In genomic region chr6:53043626-53044025, GRCh38 we compare ENCODE assay signal across 13 cellular contexts. TPM values are rescaled to one million over a fixed set of nuclear protein-coding genes. Genes with fewer than 3 reads are reported as not detected.
A peak's percentile ranks its signal among the peaks of the same experiment; 100 is the strongest.
DNase-seq lines count a peak whose midpoint lies in the region; ATAC-seq and TF ChIP-seq lines count a peak whose summit lies in the region.
"Had no signal": no experiment of that assay in that cellular context is flagged by ENCODE, and none has a peak within 500 bp of the region (broad histone marks: within the 10 kb centered on the region; RNA-seq: fewer than 3 reads in every experiment).

No MANE protein-coding gene starts in this region.

- no peaks in the 10 kb centered on the region for H3K36me3 Mint-ChIP-seq in Calu3 (ENCODE audit: insufficient read depth, unreplicated experiment)

- H3K27ac ChIP-seq in adrenal gland: peak overlapping the region in 4 of 5 donors; percentile 15 to 79 (median 52)
- H3K27ac ChIP-seq in thoracic aorta: peak overlapping the region; percentile 47 to 63

- H3K4me1 Mint-ChIP-seq in Calu3 (ENCODE audit: low read depth, unreplicated experiment): peaks cover 32% of the 10 kb centered on the region

- intact Hi-C loops in Right ventricle myocardium superior (cut with DNase I) (loop anchor here (5.0 kb wide), 1 partner anchor 46 kb away; the partner anchor contains the start of gene GSTA4), Right ventricle myocardium inferior (cut with DNase I) (loop anchor here (5.0 kb wide), 1 partner anchor 46 kb away; the partner anchor contains the start of gene GSTA4), adrenal gland (cut with DNase I) (no loop called here), Calu3 (cut with micrococcal nuclease; ENCODE audit: unreplicated experiment) (no loop called here)

- H3K4me1 ChIP-seq in adrenal gland (replicated peaks in 1 of 2): peaks cover 23 to 37% of the 10 kb centered on the region in 2 donors
- H3K4me1 ChIP-seq in thoracic aorta (ENCODE audit: control insufficient read depth in 1 of 2, low read depth in 2 of 2): peaks cover 23 to 34% of the 10 kb centered on the region in 2 donors

- TF ChIP-seq CTCF in adrenal gland (IDR thresholded peaks at IDR 0.05): no peak
- TF ChIP-seq CTCF in thoracic aorta (IDR thresholded peaks at IDR 0.05): no peak
- no peak for TF ChIP-seq CTCF in Calu3 (IDR thresholded peaks at IDR 0.05; ENCODE audit: unreplicated experiment)

- no peak overlapping the region for H3K27ac Mint-ChIP-seq in Calu3 (ENCODE audit: unreplicated experiment)

- no peak overlapping the region for H3K4me3 ChIP-seq in adrenal gland
- peak overlapping the region; percentile 18 for H3K4me3 ChIP-seq in thoracic aorta

- TF ChIP-seq POLR2A in adrenal gland (IDR thresholded peaks at IDR 0.05): no peak

- no peaks in the 10 kb centered on the region for H3K9me3 ChIP-seq in adrenal gland (replicated peaks in 1 of 3)
- H3K9me3 ChIP-seq in thoracic aorta: no peaks in the 10 kb centered on the region

- no peaks in the 10 kb centered on the region for H3K27me3 Mint-ChIP-seq in Calu3 (ENCODE audit: unreplicated experiment)

- no peak for DNase-seq in Right ventricle myocardium superior
- DNase-seq in Right ventricle myocardium inferior (ENCODE audit: missing footprints): no peak
- DNase-seq in adrenal gland: no peak
- peak; percentile 56 for DNase-seq in iris pigment epithelial cell (ENCODE audit: low read depth)
- no peak for DNase-seq in thoracic aorta (ENCODE audit: low spot score)
- DNase-seq in Calu3: no peak
- DNase-seq: activated CD4-positive, CD25-positive, alpha-beta regulatory T cell treated with anti-CD3 and anti-CD28 coated beads, Interleukin-2, amount 50 U/mL, for 72 hours; cortex of kidney; GOT3; NCI-H446 treated with DMSO at 0.1 percent for 48 hours; SHP77 treated with DMSO at 0.1 percent for 48 hours had no signal

- no TSS peak for BruUV-seq in Calu3 (replicated peaks; lab: Mats Ljungman, UMichigan)

- H3K36me3 ChIP-seq in adrenal gland (replicated peaks in 1 of 2) (peaks cover 0 to 25% of the 10 kb centered on the region in 2 donors), thoracic aorta (peaks cover 9% of the 10 kb centered on the region)

- H3K27me3 ChIP-seq in adrenal gland (no peaks in the 10 kb centered on the region), thoracic aorta (replicated peaks; ENCODE audit: insufficient read depth) (no peaks in the 10 kb centered on the region)

- H3K9me3 Mint-ChIP-seq in Calu3 (ENCODE audit: low read depth, unreplicated experiment): no peaks in the 10 kb centered on the region

- CTCF ChIA-PET in Calu3 (lab: Charles Lee): interaction anchor here (0.6 kb wide), 1 partner anchor 35 kb away, joined by 4 read pairs; no protein-coding TSS in a partner anchor

- ATAC-seq in Right ventricle myocardium superior (ENCODE audit: poor library complexity) (peak; percentile 45), Right ventricle myocardium inferior (no peak), thoracic aorta (ENCODE audit: insufficient number of reproducible peaks, low FRiP score, low read depth) (no peak), HG03460 (IDR thresholded peaks at IDR 0.05; ENCODE audit: unreplicated experiment) (no peak), GM18873 (IDR thresholded peaks at IDR 0.05; ENCODE audit: low FRiP score, unreplicated experiment) (no peak)

- no peak overlapping the region for H3K4me3 Mint-ChIP-seq in Calu3 (ENCODE audit: low read depth, unreplicated experiment)

RNA-seq across cellular contexts. Expression of gene CILK1, which starts 18.0 kb away (rescaled TPM):
- total RNA-seq in Right ventricle myocardium superior (6.0 TPM), Right ventricle myocardium inferior (6.4 TPM), adrenal gland (10 to 100 TPM; 28.2 to 71.1 (median 47.4) TPM), thoracic aorta (10 to 100 TPM; 14.2 to 18.6 TPM), Calu3 (2022) (4.1 and 4.7 TPM in 2 replicates)
- polyA plus RNA-seq in adrenal gland: 10 to 100 TPM; 11.7 to 52.7 (median 12.1) TPM

RNA-seq across cellular contexts. Expression of gene FBXO9, which starts 21.6 kb away (rescaled TPM):
- 40.2 TPM for total RNA-seq in Right ventricle myocardium superior
- 54.7 TPM for total RNA-seq in Right ventricle myocardium inferior
- total RNA-seq in adrenal gland: 100 to 1,000 TPM in 7 of 8 donors, 10 to 100 TPM in 1; 42.7 to 396 (median 163) TPM
- 100 to 1,000 TPM in 1 of 3 donors, 10 to 100 TPM in 2; 60.1 to 176 (median 60.8) TPM for polyA plus RNA-seq in adrenal gland
- 10 to 100 TPM; 30.1 to 78.2 TPM for total RNA-seq in thoracic aorta
- total RNA-seq in Calu3 (2022): 91.2 and 94.5 TPM in 2 replicates

RNA-seq across cellular contexts. Expression of gene GSTA4, which starts 48.5 kb away (rescaled TPM):
- total RNA-seq in Right ventricle myocardium superior (7.0 TPM), Right ventricle myocardium inferior (10.6 TPM), adrenal gland (100 to 1,000 TPM; 165 to 656 (median 343) TPM), thoracic aorta (10 to 100 TPM; 18.1 to 19.4 TPM), Calu3 (2022) (0.38 TPM in 1 of 2 replicates, not detected in the other)
- 1,000 to 10,000 TPM in 1 of 3 donors, 100 to 1,000 TPM in 2; 144 to 1,199 (median 302) TPM for polyA plus RNA-seq in adrenal gland

Comparison
In these comparisons a context has a peak if more than half of its experiments do, and no peak if none do; other contexts are left out.
1. RNA of gene GSTA4, which starts 48.5 kb away (total RNA-seq): 165 to 656 TPM in adrenal gland; 18.1 to 19.4 TPM in thoracic aorta, 10.6 TPM in Right ventricle myocardium inferior (single experiment), 7.0 TPM in Right ventricle myocardium superior (single experiment) and 0.38 TPM in Calu3; every median in the first group is over 4 times any median in the second.
2. intact Hi-C loops: an anchor here in Right ventricle myocardium superior (5.0 kb wide) and Right ventricle myocardium inferior (5.0 kb wide); none called in adrenal gland and Calu3.